32 cellular contexts compared by ENCODE assay signal in the genomic region with DNA sequence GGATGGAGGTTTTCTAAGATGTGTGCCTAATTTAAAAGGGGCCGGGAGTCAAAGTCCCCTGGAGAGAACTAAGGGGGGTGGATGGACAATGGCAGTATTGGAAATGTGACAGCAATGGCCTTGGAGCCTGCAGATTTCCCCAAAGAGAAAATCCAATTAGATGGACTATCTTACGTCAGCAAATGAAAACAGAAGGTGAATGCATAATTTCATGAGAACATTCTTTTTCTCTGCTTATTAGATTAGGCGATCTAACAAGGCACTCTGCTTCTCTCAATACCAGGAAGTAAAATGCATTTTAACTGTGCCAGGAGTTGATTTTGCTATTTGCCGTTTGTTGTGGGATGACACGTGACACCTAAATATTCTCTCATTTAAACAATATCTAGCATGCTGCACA.
"Had no signal": no experiment of that assay in that cellular context is flagged by ENCODE, and none has a peak within 500 bp of the region (broad histone marks: within the 10 kb centered on the region; RNA-seq: fewer than 3 reads in every experiment).

No MANE protein-coding gene starts in this region.

- H3K4me1 ChIP-seq: ascending aorta had no signal

- H3K27ac ChIP-seq: ascending aorta, cardiac muscle cell, VCaP had no signal

- H3K36me3 ChIP-seq: ascending aorta, cardiac muscle cell had no signal

- H3K9me3 Mint-ChIP-seq: activated B cell treated with CpG ODN at 0.5 μM for 24 hours; activated CD4-positive, alpha-beta memory T cell treated with anti-CD3 and anti-CD28 coated beads for 36 hours; activated CD4-positive, alpha-beta T cell treated with anti-CD3 and anti-CD28 coated beads, Interleukin-2, amount 10 ng/mL, durations not matched to agents 24 days and 14 days; activated CD8-positive, alpha-beta T cell treated with anti-CD3 and anti-CD28 coated beads for 36 hours; activated naive CD4-positive, alpha-beta T cell treated with anti-CD3 and anti-CD28 coated beads, Interleukin-2, amount 50 U/mL, for 24 hours; activated T-helper 2 cell treated with anti-CD3 and anti-CD28 coated beads, Interferon-gamma antibody, Interleukin-2, Interleukin-4, amounts not matched to agents 10 μg/mL and 5 μg/mL and 100 μg/mL, durations not matched to agents 14 hours and 24 hours and 36 hours had no signal

- H3K4me3 Mint-ChIP-seq: activated B cell treated with CpG ODN at 0.5 μM for 24 hours; activated CD4-positive, alpha-beta memory T cell treated with anti-CD3 and anti-CD28 coated beads for 36 hours; activated CD4-positive, alpha-beta T cell treated with anti-CD3 and anti-CD28 coated beads, Interleukin-2, amount 10 ng/mL, durations not matched to agents 24 days and 14 days; activated CD8-positive, alpha-beta T cell treated with anti-CD3 and anti-CD28 coated beads for 36 hours; activated naive CD4-positive, alpha-beta T cell treated with anti-CD3 and anti-CD28 coated beads, Interleukin-2, amount 10 ng/mL, durations not matched to agents 7 days and 5 days; activated naive CD4-positive, alpha-beta T cell treated with anti-CD3 and anti-CD28 coated beads, Interleukin-2, amount 50 U/mL, for 24 hours; activated naive CD8-positive, alpha-beta T cell; activated naive CD8-positive, alpha-beta T cell treated with anti-CD3 and anti-CD28 coated beads, Interleukin-2, amount 10 ng/mL, durations not matched to agents 7 days and 5 days; activated naive CD8-positive, alpha-beta T cell treated with anti-CD3 and anti-CD28 coated beads, Interleukin-2, amount 50 U/mL, for 24 hours; brain; central memory CD8-positive, alpha-beta T cell; T-helper 17 cell had no signal

- H3K27me3 ChIP-seq: ascending aorta, cardiac muscle cell had no signal

- DNase-seq: activated B cell treated with CpG ODN at 0.5 μM for 24 hours; activated CD4-positive, alpha-beta memory T cell treated with anti-CD3 and anti-CD28 coated beads for 36 hours; activated CD4-positive, alpha-beta T cell treated with anti-CD3 and anti-CD28 coated beads for 4 hours; activated CD4-positive, alpha-beta T cell treated with anti-CD3 and anti-CD28 coated beads, Interleukin-2, amount 10 ng/mL, durations not matched to agents 24 days and 14 days; activated CD4-positive, alpha-beta T cell treated with anti-CD3 and anti-CD28 coated beads, Interleukin-2, amount 50 U/mL, for 1 hour; activated CD4-positive, alpha-beta T cell treated with anti-CD3 and anti-CD28 coated beads, Interleukin-2, amount 50 U/mL, for 4 hours; activated CD4-positive, CD25-positive, alpha-beta regulatory T cell treated with anti-CD3 and anti-CD28 coated beads, Interleukin-2, amount 50 U/mL, for 72 hours; activated CD8-positive, alpha-beta memory T cell treated with anti-CD3 and anti-CD28 coated beads, Interleukin-2, amount 50 U/mL, for 4 hours; activated CD8-positive, alpha-beta T cell treated with anti-CD3 and anti-CD28 coated beads for 36 hours; activated effector memory CD4-positive, alpha-beta T cell treated with Interleukin-2 at 50 U/mL for 16 hours; activated gamma-delta T cell; activated naive CD4-positive, alpha-beta T cell treated with anti-CD3 and anti-CD28 coated beads, Interleukin-2, amount 10 ng/mL, durations not matched to agents 7 days and 5 days; activated naive CD4-positive, alpha-beta T cell treated with Interleukin-2 at 50 U/mL for 16 hours; activated naive CD8-positive, alpha-beta T cell treated with anti-CD3 and anti-CD28 coated beads, Interleukin-2, amount 10 ng/mL, durations not matched to agents 7 days and 5 days; activated naive CD8-positive, alpha-beta T cell treated with anti-CD3 and anti-CD28 coated beads, Interleukin-2, amount 50 U/mL, for 24 hours; activated T-cell treated with anti-CD3 and anti-CD28 coated beads for 4 hours; activated T-cell treated with anti-CD3 and anti-CD28 coated beads, Interleukin-2, amount 50 U/mL, for 1 hour; activated T-cell treated with anti-CD3 and anti-CD28 coated beads, Interleukin-2, amount 50 U/mL, for 48 hours; amygdala; anterior cingulate cortex; caudate nucleus; cerebellar nuclear complex; T-helper 17 cell; T1000 had no signal

- H3K4me3 ChIP-seq: ascending aorta, cardiac muscle cell had no signal

- H3K9me3 ChIP-seq: ascending aorta had no signal

- H3K27ac Mint-ChIP-seq: activated B cell treated with CpG ODN at 0.5 μM for 24 hours; activated CD4-positive, alpha-beta memory T cell treated with anti-CD3 and anti-CD28 coated beads for 36 hours; activated CD4-positive, alpha-beta T cell treated with anti-CD3 and anti-CD28 coated beads, Interleukin-2, amount 10 ng/mL, durations not matched to agents 24 days and 14 days; activated CD8-positive, alpha-beta T cell treated with anti-CD3 and anti-CD28 coated beads for 36 hours; activated naive CD4-positive, alpha-beta T cell treated with anti-CD3 and anti-CD28 coated beads, Interleukin-2, amount 10 ng/mL, durations not matched to agents 7 days and 5 days; activated naive CD4-positive, alpha-beta T cell treated with anti-CD3 and anti-CD28 coated beads, Interleukin-2, amount 50 U/mL, for 24 hours; activated naive CD8-positive, alpha-beta T cell; activated naive CD8-positive, alpha-beta T cell treated with anti-CD3 and anti-CD28 coated beads, Interleukin-2, amount 10 ng/mL, durations not matched to agents 7 days and 5 days; activated naive CD8-positive, alpha-beta T cell treated with anti-CD3 and anti-CD28 coated beads, Interleukin-2, amount 50 U/mL, for 24 hours; activated T-helper 2 cell treated with anti-CD3 and anti-CD28 coated beads, Interferon-gamma antibody, Interleukin-2, Interleukin-4, amounts not matched to agents 10 μg/mL and 5 μg/mL and 100 μg/mL, durations not matched to agents 14 hours and 24 hours and 36 hours; T-helper 17 cell had no signal

- H3K27me3 Mint-ChIP-seq: activated CD4-positive, alpha-beta memory T cell treated with anti-CD3 and anti-CD28 coated beads for 36 hours; activated CD4-positive, alpha-beta T cell treated with anti-CD3 and anti-CD28 coated beads, Interleukin-2, amount 10 ng/mL, durations not matched to agents 24 days and 14 days; activated CD8-positive, alpha-beta T cell treated with anti-CD3 and anti-CD28 coated beads for 36 hours; activated naive CD4-positive, alpha-beta T cell treated with anti-CD3 and anti-CD28 coated beads, Interleukin-2, amount 10 ng/mL, durations not matched to agents 7 days and 5 days; activated naive CD4-positive, alpha-beta T cell treated with anti-CD3 and anti-CD28 coated beads, Interleukin-2, amount 50 U/mL, for 24 hours; activated naive CD8-positive, alpha-beta T cell; central memory CD8-positive, alpha-beta T cell; T-helper 17 cell had no signal

- H3K36me3 Mint-ChIP-seq: activated CD4-positive, alpha-beta memory T cell treated with anti-CD3 and anti-CD28 coated beads for 36 hours; activated naive CD4-positive, alpha-beta T cell treated with anti-CD3 and anti-CD28 coated beads, Interleukin-2, amount 10 ng/mL, durations not matched to agents 7 days and 5 days; activated naive CD4-positive, alpha-beta T cell treated with anti-CD3 and anti-CD28 coated beads, Interleukin-2, amount 50 U/mL, for 24 hours; activated naive CD8-positive, alpha-beta T cell; activated naive CD8-positive, alpha-beta T cell treated with anti-CD3 and anti-CD28 coated beads, Interleukin-2, amount 10 ng/mL, durations not matched to agents 7 days and 5 days had no signal

- ATAC-seq: activated CD8-positive, alpha-beta T cell treated with anti-CD3 and anti-CD28 coated beads for 36 hours; activated naive CD8-positive, alpha-beta T cell treated with anti-CD3 and anti-CD28 coated beads, Interleukin-2, amount 50 U/mL, for 24 hours; T-helper 17 cell had no signal

- H3K4me1 Mint-ChIP-seq: activated B cell treated with CpG ODN at 0.5 μM for 24 hours; activated CD4-positive, alpha-beta T cell treated with anti-CD3 and anti-CD28 coated beads, Interleukin-2, amount 10 ng/mL, durations not matched to agents 24 days and 14 days; activated naive CD4-positive, alpha-beta T cell treated with anti-CD3 and anti-CD28 coated beads, Interleukin-2, amount 10 ng/mL, durations not matched to agents 7 days and 5 days; activated naive CD4-positive, alpha-beta T cell treated with anti-CD3 and anti-CD28 coated beads, Interleukin-2, amount 50 U/mL, for 24 hours; activated naive CD8-positive, alpha-beta T cell treated with anti-CD3 and anti-CD28 coated beads, Interleukin-2, amount 10 ng/mL, durations not matched to agents 7 days and 5 days; activated naive CD8-positive, alpha-beta T cell treated with anti-CD3 and anti-CD28 coated beads, Interleukin-2, amount 50 U/mL, for 24 hours; central memory CD8-positive, alpha-beta T cell; T-helper 17 cell had no signal
